13 cellular contexts compared by ENCODE assay signal in genomic region chr1:34166191-34167090, GRCh38. TPM values are rescaled to one million over a fixed set of nuclear protein-coding genes. Genes with fewer than 3 reads are reported as not detected.
DNase-seq lines count a peak whose midpoint lies in the region; ATAC-seq and TF ChIP-seq lines count a peak whose summit lies in the region.
"Had no signal": no experiment of that assay in that cellular context is flagged by ENCODE, and none has a peak within 500 bp of the region (broad histone marks: within the 10 kb centered on the region; RNA-seq: fewer than 3 reads in every experiment).

No MANE protein-coding gene starts in this region.

- CTCF ChIA-PET in HEK293 (lab: Yijun Ruan, JAX) = interaction anchor here (0.5 to 1.5 kb wide), 4 partner anchors 56 to 1280 kb away, joined by 3 read pairs; no protein-coding TSS in a partner anchor

- DNase-seq in smooth muscle cell (lab: John Stamatoyannopoulos, UW; ENCODE audit: unreplicated experiment) = no peak
- DNase-seq in NCI-H446 (lab: John Stamatoyannopoulos, UW) = no peak
- DNase-seq: activated CD4-positive, alpha-beta T cell treated with anti-CD3 and anti-CD28 coated beads, Interleukin-2, amount 50 U/mL, for 4 hours; esophagus squamous epithelium; stimulated activated naive CD8-positive, alpha-beta T cell treated with anti-CD3 and anti-CD28 coated beads, Interleukin-15, amount 100 ng/mL, for 72 hours had no signal

- ATAC-seq in gastroesophageal sphincter = no peak
- ATAC-seq in HG03280 (IDR thresholded peaks at IDR 0.05; ENCODE audit: unreplicated experiment) = no peak
- ATAC-seq: HCT116; Panc1; stimulated activated naive CD8-positive, alpha-beta T cell treated with anti-CD3 and anti-CD28 coated beads, Interleukin-15, amount 100 ng/mL, for 72 hours had no signal

- POLR2A ChIA-PET in HEK293 (lab: Yijun Ruan, JAX) = interaction anchor here (0.5 kb wide), 1 partner anchor 90 kb away, joined by 3 read pairs; no protein-coding TSS in a partner anchor

- TF ChIP-seq EP300 in gastroesophageal sphincter (IDR thresholded peaks at IDR 0.05) = no peak

- no peaks in the 10 kb centered on the region for H3K36me3 ChIP-seq in HEK293 (ENCODE audit: control insufficient read depth in 2 of 2, insufficient read depth in 1 of 2, low read length in 2 of 2)
- no peaks in the 10 kb centered on the region for H3K36me3 ChIP-seq in smooth muscle cell (ENCODE audit: low read depth)
- no peaks in the 10 kb centered on the region for H3K36me3 ChIP-seq in gastroesophageal sphincter
- H3K36me3 ChIP-seq: esophagus squamous epithelium had no signal

- no peaks in the 10 kb centered on the region for H4K20me1 ChIP-seq in smooth muscle cell (ENCODE audit: low read depth)

- no peak for TF ChIP-seq CTCF in HEK293 (tag by site-specific recombination; IDR thresholded peaks at IDR 0.05)
- TF ChIP-seq CTCF in smooth muscle cell (IDR thresholded peaks at IDR 0.05; ENCODE audit: borderline replicate concordance, insufficient read depth, poor library complexity, severe bottlenecking) = no peak
- TF ChIP-seq CTCF in gastroesophageal sphincter (IDR thresholded peaks at IDR 0.05) = no peak

- no peaks in the 10 kb centered on the region for H3K79me2 ChIP-seq in smooth muscle cell (ENCODE audit: low read depth)

- no peak overlapping the region for H3K9ac ChIP-seq in smooth muscle cell (ENCODE audit: low read depth)

- H3K9me3 ChIP-seq in HEK293 (ENCODE audit: control insufficient read depth, insufficient read depth, low read depth, low read length) (no peaks in the 10 kb centered on the region), iPS-18c (ENCODE audit: control insufficient read depth, insufficient read depth, low read length) (no peaks in the 10 kb centered on the region), smooth muscle cell (replicated peaks; ENCODE audit: low read depth) (no peaks in the 10 kb centered on the region), gastroesophageal sphincter (no peaks in the 10 kb centered on the region)
- H3K9me3 ChIP-seq: esophagus squamous epithelium had no signal

- TF ChIP-seq POLR2A in gastroesophageal sphincter (IDR thresholded peaks at IDR 0.05) = no peak

- peaks cover 90% of the 10 kb centered on the region for H3K27me3 ChIP-seq in smooth muscle cell (ENCODE audit: low read depth)
- H3K27me3 ChIP-seq in gastroesophageal sphincter = peaks cover 99% of the 10 kb centered on the region

- no peak overlapping the region for H3K4me3 ChIP-seq in HEK293 (ENCODE audit: low read depth, low read length)
- peak overlapping the region; percentile 56 for H3K4me3 ChIP-seq in iPS-18c (ENCODE audit: insufficient read depth, low read depth, low read length)
- H3K4me3 ChIP-seq in smooth muscle cell = peak overlapping the region; percentile 10
- H3K4me3 ChIP-seq in gastroesophageal sphincter = peak overlapping the region in 1 of 2 donors; percentile 35

- no peak overlapping the region for H3K27ac ChIP-seq in HEK293 (ENCODE audit: extremely low read depth, low read depth, low read length)
- peak overlapping the region; percentile 88 for H3K27ac ChIP-seq in angular gyrus (ENCODE audit: low read depth, low read length)
- no peak overlapping the region for H3K27ac ChIP-seq in smooth muscle cell (ENCODE audit: low read depth)
- H3K27ac ChIP-seq in gastroesophageal sphincter = peak overlapping the region in 1 of 4 donors; percentile 28
- H3K27ac ChIP-seq: esophagus squamous epithelium had no signal

- 3% methylated on average over 35 of the region's 47 CpGs for WGBS in smooth muscle cell (ENCODE audit: low lambda C conversion rate)
- 0 to 8% methylated on average over 8 to 9 of the region's 47 CpGs for WGBS in gastroesophageal sphincter (ENCODE audit: low coverage in 1 of 2), 2 donors

- no peaks in the 10 kb centered on the region for H3F3A ChIP-seq in smooth muscle cell (ENCODE audit: low read depth)

- H3K4me2 ChIP-seq in smooth muscle cell = peak overlapping the region; percentile 93

- no peak overlapping the region for H2AFZ ChIP-seq in smooth muscle cell (ENCODE audit: low read depth)

- H3K4me1 ChIP-seq in HEK293 (ENCODE audit: control insufficient read depth, insufficient read depth, low read length) = 0 out of 2 replicates have a peak, but pooled peaks cover 3% of the 10 kb centered on the region
- peaks cover 31% of the 10 kb centered on the region for H3K4me1 ChIP-seq in smooth muscle cell (ENCODE audit: low read depth)
- peaks cover 3 to 49% (median 32%) of the 10 kb centered on the region in 3 donors for H3K4me1 ChIP-seq in gastroesophageal sphincter

TF ChIP-seq in HEK293, 187 proteins besides CTCF, POLR2A, EP300 and RAD21:
- TF ChIP-seq SP3 (tag by site-specific recombination; IDR thresholded peaks at IDR 0.05) (no peak), WT1 (tag by site-specific recombination; IDR thresholded peaks at IDR 0.05) (no peak), ZNF2 (tag by site-specific recombination; IDR thresholded peaks at IDR 0.05) (no peak), GLIS1 (tag by site-specific recombination; IDR thresholded peaks at IDR 0.05) (0 out of 2 replicates have a peak, but pooled peaks have one; percentile 16), OVOL3 (tag by site-specific recombination; IDR thresholded peaks at IDR 0.05) (no peak), ZNF776 (tag by site-specific recombination; IDR thresholded peaks at IDR 0.05; ENCODE audit: borderline replicate concordance) (no peak)
TF ChIP-seq in HEK293: peak in this region for 1.

RNA-seq across cellular contexts. Expression of gene CSMD2, which starts 1.4 kb away (rescaled TPM):
- 0.45 and 1.8 TPM in 2 replicates for total RNA-seq in smooth muscle cell
- polyA plus RNA-seq in smooth muscle cell = 0.37 and 0.65 TPM in 2 replicates
- total RNA-seq in gastroesophageal sphincter = 1 to 10 TPM in 1 of 4 donors, under 1 TPM in 3; 0.22 to 2.5 (median 0.37) TPM

RNA-seq across cellular contexts. Expression of gene C1orf94, which starts 10.3 kb away (rescaled TPM):
- total RNA-seq in smooth muscle cell (not detected in 2 replicates), gastroesophageal sphincter (not detected)
- polyA plus RNA-seq in smooth muscle cell = not detected in 2 replicates
- total RNA-seq: esophagus squamous epithelium had no signal
- polyA plus RNA-seq: adipose tissue had no signal
